ENCODE assay signal across 24 cellular contexts in genomic region chrX:96445531-96446065, GRCh38.
"Had no signal": no experiment of that assay in that cellular context is flagged by ENCODE, and none has a peak within 500 bp of the region (broad histone marks: within the 10 kb centered on the region; RNA-seq: fewer than 3 reads in every experiment).

No MANE protein-coding gene starts in this region.

- H3K9me3 ChIP-seq: left ventricle myocardium inferior, lower lobe of right lung, psoas muscle, right lobe of liver, suprapubic skin, thyroid gland, upper lobe of left lung, uterus had no signal

- H3K27me3 ChIP-seq: right lobe of liver, suprapubic skin, thyroid gland, upper lobe of left lung had no signal

- FAIRE-seq: frontal cortex had no signal

- H3K9ac ChIP-seq: parathyroid adenoma had no signal

- H3K4me3 Mint-ChIP-seq: memory B cell; mesothelial cell of epicardium; natural killer cell treated with Interleukin-12 subunit alpha and Interleukin-12 subunit beta and Interleukin-15 and Interleukin-18, amount 100 ng/mL, for 72 hours; stimulated activated effector memory CD8-positive, alpha-beta T cell treated with anti-CD3 and anti-CD28 coated beads, Interleukin-12 subunit alpha, Interleukin-12 subunit beta, amount 100 ng/mL, for 72 hours had no signal

- H3K4me1 ChIP-seq: left ventricle myocardium inferior, lower lobe of right lung, parathyroid adenoma, psoas muscle, right lobe of liver, suprapubic skin, thyroid gland, upper lobe of left lung, uterus had no signal

- H2AFZ ChIP-seq: parathyroid adenoma had no signal

- H3K9me3 Mint-ChIP-seq: memory B cell; mesothelial cell of epicardium; stimulated activated effector memory CD8-positive, alpha-beta T cell treated with anti-CD3 and anti-CD28 coated beads, Interleukin-12 subunit alpha, Interleukin-12 subunit beta, amount 100 ng/mL, for 72 hours had no signal

- H3K36me3 Mint-ChIP-seq: memory B cell; mesothelial cell of epicardium; natural killer cell treated with Interleukin-12 subunit alpha and Interleukin-12 subunit beta and Interleukin-15 and Interleukin-18, amount 100 ng/mL, for 72 hours; stimulated activated effector memory CD8-positive, alpha-beta T cell treated with anti-CD3 and anti-CD28 coated beads, Interleukin-12 subunit alpha, Interleukin-12 subunit beta, amount 100 ng/mL, for 72 hours had no signal

- H3K4me1 Mint-ChIP-seq: memory B cell; stimulated activated effector memory CD8-positive, alpha-beta T cell treated with anti-CD3 and anti-CD28 coated beads, Interleukin-12 subunit alpha, Interleukin-12 subunit beta, amount 100 ng/mL, for 72 hours had no signal

- H3K36me3 ChIP-seq: left ventricle myocardium inferior, lower lobe of right lung, right lobe of liver, suprapubic skin, thyroid gland, upper lobe of left lung, uterus had no signal

- ATAC-seq: esophagus mucosa; lower lobe of right lung; natural killer cell treated with Interleukin-12 subunit alpha and Interleukin-12 subunit beta and Interleukin-15 and Interleukin-18, amount 100 ng/mL, for 72 hours; psoas muscle; right lobe of liver; stimulated activated effector memory CD8-positive, alpha-beta T cell treated with anti-CD3 and anti-CD28 coated beads, Interleukin-12 subunit alpha, Interleukin-12 subunit beta, amount 100 ng/mL, for 72 hours; stimulated activated naive CD8-positive, alpha-beta T cell treated with anti-CD3 and anti-CD28 coated beads, Interleukin-15, Interleukin-2, amounts not matched to agents 100 U/mL and 50 U/mL, for 24 hours had no signal

- H3K79me2 ChIP-seq: parathyroid adenoma had no signal

- DNase-seq: dorsolateral prefrontal cortex; effector CD8-positive, alpha-beta T cell; islet precursor cell; left ventricle myocardium inferior; lower lobe of right lung; occipital lobe; psoas muscle; retina; right lobe of liver; stimulated activated CD4-positive, alpha-beta T cell treated with anti-CD3 and anti-CD28 coated beads, Interleukin-4, amount 100 ng/mL, for 1 hour; stimulated activated CD8-positive, alpha-beta memory T cell treated with anti-CD3 and anti-CD28 coated beads, Interleukin-4, amount 100 ng/mL, for 48 hours; stimulated activated naive CD8-positive, alpha-beta T cell treated with anti-CD3 and anti-CD28 coated beads, Interleukin-15, Interleukin-2, amounts not matched to agents 100 U/mL and 50 U/mL, for 24 hours; thyroid gland; upper lobe of left lung; uterus had no signal

- H3K4me3 ChIP-seq: coronary artery, dorsolateral prefrontal cortex, left ventricle myocardium inferior, lower lobe of right lung, psoas muscle, right lobe of liver, suprapubic skin, thyroid gland, upper lobe of left lung, uterus had no signal

- H3K27ac Mint-ChIP-seq: memory B cell; mesothelial cell of epicardium; natural killer cell treated with Interleukin-12 subunit alpha and Interleukin-12 subunit beta and Interleukin-15 and Interleukin-18, amount 100 ng/mL, for 72 hours; stimulated activated effector memory CD8-positive, alpha-beta T cell treated with anti-CD3 and anti-CD28 coated beads, Interleukin-12 subunit alpha, Interleukin-12 subunit beta, amount 100 ng/mL, for 72 hours had no signal

- H3K27ac ChIP-seq: coronary artery, dorsolateral prefrontal cortex, left ventricle myocardium inferior, lower lobe of right lung, parathyroid adenoma, psoas muscle, right lobe of liver, suprapubic skin, thyroid gland, upper lobe of left lung, uterus had no signal
